In genomic region chr4:140343303-140343702, GRCh38 we compare ENCODE assay signal across 10 cellular contexts. TPM values are rescaled to one million over a fixed set of nuclear protein-coding genes. Genes with fewer than 3 reads are reported as not detected.
DNase-seq lines count a peak whose midpoint lies in the region; ATAC-seq and TF ChIP-seq lines count a peak whose summit lies in the region.
"Had no signal": no experiment of that assay in that cellular context is flagged by ENCODE, and none has a peak within 500 bp of the region (broad histone marks: within the 10 kb centered on the region; RNA-seq: fewer than 3 reads in every experiment).

No MANE protein-coding gene starts in this region.

- no peaks in the 10 kb centered on the region for H3K9me3 ChIP-seq in left lung
- H3K9me3 ChIP-seq: ascending aorta had no signal

- DNase-seq in DMS79 treated with DMSO at 0.1 percent for 48 hours (lab: John Stamatoyannopoulos, UW), result peak; percentile 57
- peak; percentile 35 for DNase-seq in NCI-H2227 treated with DMSO at 0.1 percent for 48 hours (lab: John Stamatoyannopoulos, UW)
- DNase-seq in left lung, result peak; percentile 64 to 74
- DNase-seq in dedifferentiated amniotic fluid mesenchymal stem cell (ENCODE audit: extremely low spot score), result no peak
- DNase-seq in activated naive CD4-positive, alpha-beta T cell treated with anti-CD3 and anti-CD28 coated beads, Interleukin-2, amount 50 U/mL, for 16 hours, result no peak
- no peak for DNase-seq in COLO829 (ENCODE audit: low spot score)
- DNase-seq: DND-41 had no signal

- no peaks in the 10 kb centered on the region for H3K27me3 ChIP-seq in left lung
- H3K27me3 ChIP-seq: ascending aorta had no signal

- TF ChIP-seq CTCF in left lung (IDR thresholded peaks at IDR 0.05), result no peak

- no peak overlapping the region for H3K27ac ChIP-seq in left lung
- H3K27ac ChIP-seq: ascending aorta had no signal

- H3K4me1 ChIP-seq in left lung, result no peaks in the 10 kb centered on the region
- H3K4me1 ChIP-seq: ascending aorta had no signal

- ATAC-seq in GM21619 (IDR thresholded peaks at IDR 0.05; ENCODE audit: unreplicated experiment) (peak; percentile 91), left lung (peak; percentile 92), GM21515 (IDR thresholded peaks at IDR 0.05; ENCODE audit: unreplicated experiment) (no peak)

- no peak overlapping the region for H3K4me3 ChIP-seq in left lung
- H3K4me3 ChIP-seq: ascending aorta had no signal

- intact Hi-C loops in left lung (cut with DNase I), result no loop called here

- H3K36me3 ChIP-seq in left lung, result no peaks in the 10 kb centered on the region
- H3K36me3 ChIP-seq: ascending aorta had no signal

RNA-seq across cellular contexts. Expression of gene SCOC, which starts 30.1 kb away (rescaled TPM):
- 10 to 100 TPM; 43.9 to 49.3 TPM for total RNA-seq in left lung

Comparison
In these comparisons a context has a peak if more than half of its experiments do, and no peak if none do; other contexts are left out.
1. DNase-seq: peak in DMS79 treated with DMSO at 0.1 percent for 48 hours (single experiment), NCI-H2227 treated with DMSO at 0.1 percent for 48 hours (single experiment) and left lung (2 of 2); none in dedifferentiated amniotic fluid mesenchymal stem cell (single experiment), activated naive CD4-positive, alpha-beta T cell treated with anti-CD3 and anti-CD28 coated beads, Interleukin-2, amount 50 U/mL, for 16 hours (single experiment) and COLO829 (single experiment).